ENCODE assay signal across 8 cellular contexts in genomic region chr9:134327671-134328231, GRCh38. TPM values are rescaled to one million over a fixed set of nuclear protein-coding genes. Genes with fewer than 3 reads are reported as not detected.
DNase-seq lines count a peak whose midpoint lies in the region; ATAC-seq, FAIRE-seq and TF ChIP-seq lines count a peak whose summit lies in the region.

No MANE protein-coding gene starts in this region.

- no peak for FAIRE-seq in GM12891 (lab: Jason Lieb, UNC)

- H3K4me1 Mint-ChIP-seq in naive B cell = peaks cover 8 to 26% (median 18%) of the 10 kb centered on the region in 3 donors

- no peaks in the 10 kb centered on the region for H3K36me3 Mint-ChIP-seq in naive B cell

- POLR2A ChIA-PET in A673 (lab: Charles Lee; ENCODE audit: low non-redundant PET) = no interaction called here

- CTCF ChIA-PET in A673 (lab: Charles Lee) = no interaction called here

- no peaks in the 10 kb centered on the region for H3K9me3 Mint-ChIP-seq in naive B cell

- peaks cover 52% of the 10 kb centered on the region for H3K4me1 ChIP-seq in A673 (ENCODE audit: insufficient read depth, low read length, poor library complexity, severe bottlenecking)

- H3K27me3 ChIP-seq in A673 (replicated peaks; ENCODE audit: insufficient read depth, low read depth, low read length, poor library complexity) (no peaks in the 10 kb centered on the region), MG63 (no peaks in the 10 kb centered on the region)

- H3K4me3 ChIP-seq in A673 (ENCODE audit: low read depth, low read length, poor library complexity, severe bottlenecking) (peak overlapping the region; percentile 74), MG63 (peak overlapping the region; percentile 66)

- DNase-seq in A673 (ENCODE audit: low spot score) (no peak), MG63 (no peak), epithelial cell of prostate (ENCODE audit: low read depth, low spot score) (no peak), naive B cell (no peak), GM12891 (ENCODE audit: insufficient read length, low spot score) (no peak)
- DNase-seq in stimulated activated CD4-positive, alpha-beta T cell treated with anti-CD3 and anti-CD28 coated beads, Interleukin-2, amount 100 ng/mL, for 24 hours = no peak

- peaks cover 0 to 17% (median 0%) of the 10 kb centered on the region in 3 donors for H3K27me3 Mint-ChIP-seq in naive B cell

- BruUV-seq in A673 (replicated peaks; lab: Mats Ljungman, UMichigan) = no TSS peak

- no peak overlapping the region for H3K27ac Mint-ChIP-seq in naive B cell

- H3K4me3 Mint-ChIP-seq in naive B cell = peak overlapping the region in 6 of 8 donors; percentile 46 to 84 (median 61)

- intact Hi-C loops in A673 (cut with micrococcal nuclease; ENCODE audit: unreplicated experiment) = no loop called here

- ATAC-seq in naive B cell (ENCODE audit: low read depth in 2 of 2) = no peak
- ATAC-seq in HG03342 (IDR thresholded peaks at IDR 0.05; ENCODE audit: unreplicated experiment) = no peak
- ATAC-seq in GM18858 (IDR thresholded peaks at IDR 0.05; ENCODE audit: unreplicated experiment) = no peak

- H3K36me3 ChIP-seq in A673 (ENCODE audit: insufficient read depth, low read length, poor library complexity, severe bottlenecking) = no peaks in the 10 kb centered on the region
- 0 out of 2 replicates have a peak, but pooled peaks cover 2% of the 10 kb centered on the region for H3K36me3 ChIP-seq in MG63

- no peak for TF ChIP-seq CTCF in A673 (conservative IDR thresholded peaks at IDR 0.05; ENCODE audit: low read depth, low read length)

- H3K27ac ChIP-seq in A673 (ENCODE audit: low read depth, low read length, poor library complexity, severe bottlenecking) = peak overlapping the region; percentile 82
- peak overlapping the region; percentile 69 for H3K27ac ChIP-seq in epithelial cell of prostate

- TF ChIP-seq POLR2A in GM12891 (IDR thresholded peaks at IDR 0.05; ENCODE audit: low read depth, low read length) = no peak

- no peaks in the 10 kb centered on the region for H3K9me3 ChIP-seq in A673 (ENCODE audit: low read depth, low read length, poor library complexity, severe bottlenecking)
- H3K9me3 ChIP-seq in MG63 = no peaks in the 10 kb centered on the region

TF ChIP-seq in GM12891, 5 proteins besides CTCF, POLR2A, EP300 and RAD21:
- TF ChIP-seq SPI1 (IDR thresholded peaks at IDR 0.05; ENCODE audit: low read depth, low read length) (no peak), POU2F2 (IDR thresholded peaks at IDR 0.05; ENCODE audit: low read depth, low read length) (no peak), PAX5 (IDR thresholded peaks at IDR 0.05; ENCODE audit: insufficient read depth, low read length, severe bottlenecking) (no peak), TAF1 (IDR thresholded peaks at IDR 0.05; ENCODE audit: low read depth, low read length) (no peak), POLR2AphosphoS5 (IDR thresholded peaks at IDR 0.05; ENCODE audit: low read depth, low read length) (no peak)
TF ChIP-seq in GM12891: peak in this region for 0.

RNA-seq across cellular contexts. Expression of gene RXRA, which starts 1.5 kb away (rescaled TPM):
- total RNA-seq in A673 (2021) = 50.7 and 54.1 TPM in 2 replicates
- 18.2 and 40.5 TPM in 2 replicates for total RNA-seq in MG63 (2014; rRNA removed; shearing (Covaris generic); ENCODE audit: low replicate concordance)
- polyA plus RNA-seq in naive B cell (ENCODE audit: low read depth in 6 of 6) = under 1 TPM in 5 of 6 donors, not detected in 1; 0.31 to 0.76 (median 0.50) TPM
- polyA plus RNA-seq in GM12891 (2012; ENCODE audit: low read depth, missing spikeins) = 28.3 TPM
